ENCODE assay signal across 2 cellular contexts in the genomic region with DNA sequence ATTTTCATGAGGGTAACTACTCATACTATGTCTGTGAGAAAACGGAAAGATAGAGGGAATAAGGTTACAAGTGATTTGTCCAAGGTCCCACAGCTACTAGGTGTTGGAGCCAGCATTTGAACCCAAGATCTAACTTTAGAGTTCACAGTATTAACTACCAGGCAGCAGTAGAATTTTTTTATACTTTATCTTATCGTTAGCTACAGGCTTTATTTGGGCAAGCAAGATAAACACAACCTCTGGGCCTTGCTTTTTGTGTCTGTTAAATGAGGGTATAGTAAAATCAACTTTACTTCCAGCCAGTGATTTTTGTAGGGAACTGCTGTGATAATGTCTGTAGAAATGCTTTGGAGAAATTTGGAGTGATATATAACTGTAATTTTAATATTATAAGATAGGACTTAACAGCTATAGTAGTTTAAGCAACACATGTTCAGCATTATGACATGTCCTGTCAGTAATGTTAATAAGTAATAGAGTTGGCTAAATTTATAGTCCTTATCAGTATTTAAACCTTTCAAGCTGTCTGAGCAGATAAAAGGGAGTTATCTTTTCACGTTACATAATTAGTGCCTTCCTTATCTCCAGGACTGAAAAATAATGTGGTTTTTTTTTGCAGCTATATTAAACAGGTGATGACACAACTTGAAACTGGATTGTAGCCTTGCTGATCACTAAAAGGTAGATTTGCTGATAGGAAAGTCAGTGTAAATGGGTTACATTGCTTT.
TF ChIP-seq lines count a peak whose summit lies in the region.

No MANE protein-coding gene starts in this region.

TF ChIP-seq in GM12891, 5 proteins besides CTCF, POLR2A, EP300 and RAD21:
- TF ChIP-seq PAX5 (IDR thresholded peaks at IDR 0.05; ENCODE audit: insufficient read depth, low read length, severe bottlenecking) (no peak), TAF1 (IDR thresholded peaks at IDR 0.05; ENCODE audit: low read depth, low read length) (no peak), SPI1 (IDR thresholded peaks at IDR 0.05; ENCODE audit: low read depth, low read length) (no peak), POLR2AphosphoS5 (IDR thresholded peaks at IDR 0.05; ENCODE audit: low read depth, low read length) (no peak), POU2F2 (IDR thresholded peaks at IDR 0.05; ENCODE audit: low read depth, low read length) (no peak)

TF ChIP-seq in GM12878, 131 proteins besides CTCF, POLR2A, EP300 and RAD21:
- TF ChIP-seq EGR1 (IDR thresholded peaks at IDR 0.05; ENCODE audit: borderline replicate concordance in 1 of 2, low read depth in 2 of 2, low read length in 2 of 2): no peak
- TF ChIP-seq, protein P1, sequence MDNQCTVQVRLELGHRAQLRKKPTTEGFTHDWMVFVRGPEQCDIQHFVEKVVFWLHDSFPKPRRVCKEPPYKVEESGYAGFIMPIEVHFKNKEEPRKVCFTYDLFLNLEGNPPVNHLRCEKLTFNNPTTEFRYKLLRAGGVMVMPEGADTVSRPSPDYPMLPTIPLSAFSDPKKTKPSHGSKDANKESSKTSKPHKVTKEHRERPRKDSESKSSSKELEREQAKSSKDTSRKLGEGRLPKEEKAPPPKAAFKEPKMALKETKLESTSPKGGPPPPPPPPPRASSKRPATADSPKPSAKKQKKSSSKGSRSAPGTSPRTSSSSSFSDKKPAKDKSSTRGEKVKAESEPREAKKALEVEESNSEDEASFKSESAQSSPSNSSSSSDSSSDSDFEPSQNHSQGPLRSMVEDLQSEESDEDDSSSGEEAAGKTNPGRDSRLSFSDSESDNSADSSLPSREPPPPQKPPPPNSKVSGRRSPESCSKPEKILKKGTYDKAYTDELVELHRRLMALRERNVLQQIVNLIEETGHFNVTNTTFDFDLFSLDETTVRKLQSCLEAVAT (IDR thresholded peaks at IDR 0.05): no peak
- peak; percentile 61 for TF ChIP-seq RUNX3 (IDR thresholded peaks at IDR 0.05; ENCODE audit: low read length)
- TF ChIP-seq JUNB (IDR thresholded peaks at IDR 0.05): peak; percentile 54
- TF ChIP-seq MEF2A (IDR thresholded peaks at IDR 0.05; ENCODE audit: insufficient read depth, low read depth, low read length): 0 out of 2 replicates have a peak, but pooled peaks have one; percentile 14
- no peak for TF ChIP-seq SMAD1 (IDR thresholded peaks at IDR 0.05; ENCODE audit: low read depth, partially characterized antibody)
TF ChIP-seq in GM12878: peak in this region for 3.
